ENCODE assay signal across 9 cellular contexts in the genomic region with DNA sequence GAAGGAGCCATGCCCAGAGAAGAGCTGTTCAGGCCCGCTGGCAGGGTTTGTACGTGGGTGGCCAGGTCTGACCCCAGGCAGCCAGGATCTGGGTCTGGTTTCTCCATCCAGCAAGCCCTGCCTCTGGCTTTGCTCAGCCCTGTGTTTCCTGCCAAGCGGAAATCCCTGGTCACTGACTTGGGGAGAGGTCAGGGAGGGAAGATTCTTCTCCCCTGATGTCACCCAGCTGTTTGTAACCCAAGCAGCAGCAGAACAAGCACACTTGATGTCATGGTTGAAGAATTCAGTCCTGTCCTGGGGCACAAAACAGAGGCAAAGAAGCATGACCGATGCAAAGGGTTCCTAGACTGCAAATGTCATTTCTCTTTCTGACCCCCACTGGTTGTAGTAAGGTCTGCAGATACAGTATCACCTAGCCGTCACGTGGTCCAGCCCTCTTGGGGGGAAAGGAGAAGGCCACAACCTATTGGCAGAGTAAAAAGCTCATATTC.
DNase-seq lines count a peak whose midpoint lies in the region; ATAC-seq and TF ChIP-seq lines count a peak whose summit lies in the region.
"Had no signal": no experiment of that assay in that cellular context is flagged by ENCODE, and none has a peak within 500 bp of the region (broad histone marks: within the 10 kb centered on the region; RNA-seq: fewer than 3 reads in every experiment).

No MANE protein-coding gene starts in this region.

- TF ChIP-seq CTCF in RWPE1 (conservative IDR thresholded peaks at IDR 0.05; ENCODE audit: low read depth): no peak

- ATAC-seq in HG02610 (IDR thresholded peaks at IDR 0.05; ENCODE audit: unreplicated experiment) (no peak), HG03378 (IDR thresholded peaks at IDR 0.05; ENCODE audit: unreplicated experiment) (no peak), HG03354 (IDR thresholded peaks at IDR 0.05; ENCODE audit: poor library complexity, severe bottlenecking, unreplicated experiment) (no peak)

- intact Hi-C loops in posterior vena cava (cut with DNase I): no loop called here

- in situ Hi-C loops in Caki2 (cut with HindIII; ENCODE audit: low pct_unique_long_range_greater_than_20kb, low sequenced_read_pairs): no loop called here

- peak overlapping the region; percentile 85 for H3K27ac ChIP-seq in RWPE1

- POLR2A ChIA-PET in RWPE1 (lab: Yijun Ruan, JAX; ENCODE audit: low non-redundant PET): no interaction called here

- DNase-seq in Caki2 (ENCODE audit: low read depth) (peak; percentile 98), RWPE1 (ENCODE audit: low spot score) (peak; percentile 98), foreskin melanocyte (peak; percentile 85), posterior vena cava (ENCODE audit: low spot score) (peak; percentile 96), Ammon's horn (ENCODE audit: low spot score) (no peak)
- DNase-seq: naive B cell had no signal

- CTCF ChIA-PET in RWPE1 (lab: Yijun Ruan, JAX): interaction anchor here (0.6 to 2.7 kb wide), 3 partner anchors 11 to 16 kb away, joined by 3 to 16 read pairs (median 5); no protein-coding TSS in a partner anchor
